Comparison of ENCODE assay signal across 20 cellular contexts in genomic region chr10:14527915-14528314, GRCh38.
DNase-seq lines count a peak whose midpoint lies in the region; ATAC-seq and TF ChIP-seq lines count a peak whose summit lies in the region.
"Had no signal": no experiment of that assay in that cellular context is flagged by ENCODE, and none has a peak within 500 bp of the region (broad histone marks: within the 10 kb centered on the region; RNA-seq: fewer than 3 reads in every experiment).

No MANE protein-coding gene starts in this region.

- CTCF ChIA-PET in activated CD4-positive, alpha-beta T cell treated with anti-CD3 and anti-CD28 coated beads for 36 hours (lab: Charles Lee), result interaction anchor here (1.3 to 1.6 kb wide), 2 partner anchors 10 to 15 kb away, joined by 5 to 12 read pairs; no protein-coding TSS in a partner anchor
- CTCF ChIA-PET in CD8-positive, alpha-beta T cell (lab: Charles Lee), result interaction anchor here (0.7 to 1.6 kb wide), 3 partner anchors 11 to 65 kb away, joined by 3 to 8 read pairs (median 4); no protein-coding TSS in a partner anchor
- CTCF ChIA-PET in activated CD8-positive, alpha-beta T cell treated with anti-CD3 and anti-CD28 coated beads, Interleukin-2, amount 10 ng/mL, durations not matched to agents 7 days and 5 days (lab: Charles Lee), result interaction anchor here (0.6 to 1.9 kb wide), 7 partner anchors 9 to 728 kb away, joined by 3 to 26 read pairs (median 4); no protein-coding TSS in a partner anchor
- CTCF ChIA-PET in naive thymus-derived CD4-positive, alpha-beta T cell (lab: Charles Lee), result interaction anchor here (1.0 to 1.4 kb wide), 3 partner anchors 13 to 295 kb away, joined by 3 to 6 read pairs (median 4); no protein-coding TSS in a partner anchor

- POLR2A ChIA-PET in activated CD4-positive, alpha-beta T cell treated with anti-CD3 and anti-CD28 coated beads for 36 hours (lab: Charles Lee), result interaction anchor here (0.6 to 1.2 kb wide), 3 partner anchors 137 to 343 kb away, joined by 5 to 9 read pairs (median 7); no protein-coding TSS in a partner anchor
- POLR2A ChIA-PET in CD8-positive, alpha-beta T cell (lab: Charles Lee), result interaction anchor here (1.4 kb wide), 1 partner anchor 25 kb away, joined by 4 read pairs; no protein-coding TSS in a partner anchor
- POLR2A ChIA-PET in activated CD8-positive, alpha-beta T cell treated with anti-CD3 and anti-CD28 coated beads, Interleukin-2, amount 10 ng/mL, durations not matched to agents 7 days and 5 days (lab: Charles Lee), result interaction anchor here (1.3 kb wide), 1 partner anchor 70 kb away, joined by 4 read pairs; no protein-coding TSS in a partner anchor
- POLR2A ChIA-PET in naive thymus-derived CD4-positive, alpha-beta T cell (lab: Charles Lee), result interaction anchor here (1.2 to 1.9 kb wide), 2 partner anchors 42 to 51 kb away, joined by 3 to 7 read pairs; no protein-coding TSS in a partner anchor

- no peak overlapping the region for H3K27ac ChIP-seq in CD8-positive, alpha-beta T cell (ENCODE audit: low read depth, low read length)
- no peak overlapping the region for H3K27ac ChIP-seq in naive thymus-derived CD4-positive, alpha-beta T cell (ENCODE audit: low read depth, low read length)
- H3K27ac ChIP-seq in left lung, result no peak overlapping the region
- H3K27ac ChIP-seq: epithelial cell of prostate, psoas muscle had no signal

- H3K9me3 Mint-ChIP-seq in activated CD4-positive, alpha-beta T cell treated with anti-CD3 and anti-CD28 coated beads for 36 hours (ENCODE audit: low read depth), result no peaks in the 10 kb centered on the region
- H3K9me3 Mint-ChIP-seq in CD8-positive, alpha-beta T cell, result no peaks in the 10 kb centered on the region
- H3K9me3 Mint-ChIP-seq in activated CD8-positive, alpha-beta T cell treated with anti-CD3 and anti-CD28 coated beads, Interleukin-2, amount 10 ng/mL, durations not matched to agents 7 days and 5 days (ENCODE audit: insufficient read depth), result no peaks in the 10 kb centered on the region
- H3K9me3 Mint-ChIP-seq in naive thymus-derived CD4-positive, alpha-beta T cell, result no peaks in the 10 kb centered on the region
- H3K9me3 Mint-ChIP-seq: type B pancreatic cell had no signal

- TF ChIP-seq CTCF in CD8-positive, alpha-beta T cell (IDR thresholded peaks at IDR 0.05), result no peak
- TF ChIP-seq CTCF in left lung (IDR thresholded peaks at IDR 0.05), result no peak

- H3K4me1 ChIP-seq in CD8-positive, alpha-beta T cell (ENCODE audit: insufficient read depth, low read length), result peaks cover 57% of the 10 kb centered on the region
- H3K4me1 ChIP-seq in naive thymus-derived CD4-positive, alpha-beta T cell (ENCODE audit: control insufficient read depth in 2 of 2, insufficient read depth in 2 of 2, low read length in 2 of 2), result peaks cover 33 to 38% of the 10 kb centered on the region in 2 donors
- H3K4me1 ChIP-seq in left lung, result peaks cover 0 to 3% of the 10 kb centered on the region in 2 donors
- H3K4me1 ChIP-seq: psoas muscle had no signal

- H3K27ac Mint-ChIP-seq in activated CD4-positive, alpha-beta T cell treated with anti-CD3 and anti-CD28 coated beads for 36 hours, result peak overlapping the region; percentile 29
- peak overlapping the region; percentile 22 for H3K27ac Mint-ChIP-seq in CD8-positive, alpha-beta T cell
- peak overlapping the region; percentile 56 for H3K27ac Mint-ChIP-seq in activated CD8-positive, alpha-beta T cell treated with anti-CD3 and anti-CD28 coated beads, Interleukin-2, amount 10 ng/mL, durations not matched to agents 7 days and 5 days
- H3K27ac Mint-ChIP-seq in naive thymus-derived CD4-positive, alpha-beta T cell, result peak overlapping the region; percentile 15 to 79 (median 58)
- H3K27ac Mint-ChIP-seq: B cell, type B pancreatic cell had no signal

- intact Hi-C loops in activated CD4-positive, alpha-beta T cell treated with anti-CD3 and anti-CD28 coated beads for 36 hours (cut with DNase I, micrococcal nuclease), result loop anchor here (1.0 to 5.0 kb wide), 3 partner anchors 20 to 44 kb away; no protein-coding TSS in a partner anchor
- intact Hi-C loops in CD8-positive, alpha-beta T cell (cut with DNase I, micrococcal nuclease), result loop anchor here in 1 of 2 experiments (2.0 kb wide), 1 partner anchor 15 kb away; no protein-coding TSS in a partner anchor
- intact Hi-C loops in naive thymus-derived CD4-positive, alpha-beta T cell (cut with micrococcal nuclease), result loop anchor here in 1 of 2 donors (2.0 kb wide), 1 partner anchor 21 kb away; no protein-coding TSS in a partner anchor
- intact Hi-C loops in left lung (cut with DNase I), result no loop called here

- peaks cover 61% of the 10 kb centered on the region for H3K36me3 Mint-ChIP-seq in activated CD4-positive, alpha-beta T cell treated with anti-CD3 and anti-CD28 coated beads for 36 hours (ENCODE audit: low read depth)
- H3K36me3 Mint-ChIP-seq in CD8-positive, alpha-beta T cell, result peaks cover 74% of the 10 kb centered on the region
- peaks cover 66% of the 10 kb centered on the region for H3K36me3 Mint-ChIP-seq in activated CD8-positive, alpha-beta T cell treated with anti-CD3 and anti-CD28 coated beads, Interleukin-2, amount 10 ng/mL, durations not matched to agents 7 days and 5 days (ENCODE audit: low read depth)
- H3K36me3 Mint-ChIP-seq in naive thymus-derived CD4-positive, alpha-beta T cell, result peaks cover 5 to 47% (median 40%) of the 10 kb centered on the region in 5 donors

- H3K4me3 Mint-ChIP-seq in activated CD4-positive, alpha-beta T cell treated with anti-CD3 and anti-CD28 coated beads for 36 hours, result no peak overlapping the region
- H3K4me3 Mint-ChIP-seq in CD8-positive, alpha-beta T cell, result peak overlapping the region; percentile 42
- peak overlapping the region; percentile 16 for H3K4me3 Mint-ChIP-seq in activated CD8-positive, alpha-beta T cell treated with anti-CD3 and anti-CD28 coated beads, Interleukin-2, amount 10 ng/mL, durations not matched to agents 7 days and 5 days
- H3K4me3 Mint-ChIP-seq in naive thymus-derived CD4-positive, alpha-beta T cell, result peak overlapping the region in 7 of 10 donors; percentile 55 to 79 (median 65)
- H3K4me3 Mint-ChIP-seq: B cell, type B pancreatic cell had no signal

- peaks cover 87% of the 10 kb centered on the region for H3K4me1 Mint-ChIP-seq in activated CD4-positive, alpha-beta T cell treated with anti-CD3 and anti-CD28 coated beads for 36 hours
- H3K4me1 Mint-ChIP-seq in CD8-positive, alpha-beta T cell (ENCODE audit: low read depth), result peaks cover 85% of the 10 kb centered on the region
- H3K4me1 Mint-ChIP-seq in activated CD8-positive, alpha-beta T cell treated with anti-CD3 and anti-CD28 coated beads, Interleukin-2, amount 10 ng/mL, durations not matched to agents 7 days and 5 days (ENCODE audit: low read depth), result peaks cover 85% of the 10 kb centered on the region
- H3K4me1 Mint-ChIP-seq in naive thymus-derived CD4-positive, alpha-beta T cell, result peaks cover 54 to 91% (median 82%) of the 10 kb centered on the region in 7 donors

- no peaks in the 10 kb centered on the region for H3K27me3 Mint-ChIP-seq in activated CD4-positive, alpha-beta T cell treated with anti-CD3 and anti-CD28 coated beads for 36 hours
- no peaks in the 10 kb centered on the region for H3K27me3 Mint-ChIP-seq in CD8-positive, alpha-beta T cell (ENCODE audit: low read depth)
- no peaks in the 10 kb centered on the region for H3K27me3 Mint-ChIP-seq in activated CD8-positive, alpha-beta T cell treated with anti-CD3 and anti-CD28 coated beads, Interleukin-2, amount 10 ng/mL, durations not matched to agents 7 days and 5 days (ENCODE audit: low read depth)
- no peaks in the 10 kb centered on the region for H3K27me3 Mint-ChIP-seq in naive thymus-derived CD4-positive, alpha-beta T cell
- H3K27me3 Mint-ChIP-seq: B cell, type B pancreatic cell had no signal

- no peak for DNase-seq in activated CD4-positive, alpha-beta T cell treated with anti-CD3 and anti-CD28 coated beads for 36 hours
- DNase-seq in activated CD4-positive, alpha-beta T cell treated with anti-CD3 and anti-CD28 coated beads, Interleukin-2, amount 50 U/mL, for 48 hours, result no peak
- no peak for DNase-seq in CD8-positive, alpha-beta T cell
- DNase-seq in activated CD8-positive, alpha-beta T cell treated with anti-CD3 and anti-CD28 coated beads, Interleukin-2, amount 10 ng/mL, durations not matched to agents 7 days and 5 days, result no peak
- DNase-seq in naive thymus-derived CD4-positive, alpha-beta T cell, result no peak
- DNase-seq in NCI-H82 treated with DMSO at 0.1 percent for 48 hours (lab: John Stamatoyannopoulos, UW; ENCODE audit: unreplicated experiment), result no peak
- no peak for DNase-seq in GOT3 (lab: John Stamatoyannopoulos, UW)
- DNase-seq in left lung, result no peak
- DNase-seq: activated CD4-positive, alpha-beta T cell treated with anti-CD3 and anti-CD28 coated beads for 1 hour; Kasumi-1; NCI-H1694; NCI-H2171; NCI-H524; psoas muscle; SHP77 treated with DMSO at 0.1 percent for 48 hours; SW 1271 had no signal

- ATAC-seq in activated CD4-positive, alpha-beta T cell treated with anti-CD3 and anti-CD28 coated beads for 36 hours, result no peak
- ATAC-seq in CD8-positive, alpha-beta T cell, result no peak
- no peak for ATAC-seq in activated CD8-positive, alpha-beta T cell treated with anti-CD3 and anti-CD28 coated beads, Interleukin-2, amount 10 ng/mL, durations not matched to agents 7 days and 5 days
- ATAC-seq in naive thymus-derived CD4-positive, alpha-beta T cell, result no peak
- ATAC-seq in left lung, result no peak
- ATAC-seq: HepG2, psoas muscle had no signal

- no peak overlapping the region for H3K4me3 ChIP-seq in CD8-positive, alpha-beta T cell (ENCODE audit: low read depth, low read length)
- H3K4me3 ChIP-seq in naive thymus-derived CD4-positive, alpha-beta T cell (ENCODE audit: low read length), result no peak overlapping the region
- no peak overlapping the region for H3K4me3 ChIP-seq in left lung
- H3K4me3 ChIP-seq: psoas muscle had no signal

- H3K9me3 ChIP-seq in CD8-positive, alpha-beta T cell (ENCODE audit: low read length), result no peaks in the 10 kb centered on the region
- H3K9me3 ChIP-seq in naive thymus-derived CD4-positive, alpha-beta T cell (ENCODE audit: control insufficient read depth in 2 of 3, low read length in 3 of 3), result no peaks in the 10 kb centered on the region
- H3K9me3 ChIP-seq in left lung, result no peaks in the 10 kb centered on the region
- H3K9me3 ChIP-seq: psoas muscle had no signal

- no peaks in the 10 kb centered on the region for H3K27me3 ChIP-seq in CD8-positive, alpha-beta T cell (ENCODE audit: insufficient read depth, low read length)
- H3K27me3 ChIP-seq in naive thymus-derived CD4-positive, alpha-beta T cell (ENCODE audit: control insufficient read depth in 2 of 2, insufficient read depth in 2 of 2, low read length in 2 of 2), result no peaks in the 10 kb centered on the region
- H3K27me3 ChIP-seq in left lung, result no peaks in the 10 kb centered on the region

- H3K36me3 ChIP-seq in CD8-positive, alpha-beta T cell (ENCODE audit: insufficient read depth, low read length), result peaks cover 38% of the 10 kb centered on the region
- H3K36me3 ChIP-seq in naive thymus-derived CD4-positive, alpha-beta T cell (ENCODE audit: control insufficient read depth in 2 of 3, insufficient read depth in 3 of 3, low read length in 3 of 3), result peaks cover 10 to 49% (median 11%) of the 10 kb centered on the region in 3 experiments
- peaks cover 0 to 51% of the 10 kb centered on the region in 2 donors for H3K36me3 ChIP-seq in left lung

Comparison
In these comparisons a context has a peak if more than half of its experiments do, and no peak if none do; other contexts are left out.
1. intact Hi-C loops: an anchor here in activated CD4-positive, alpha-beta T cell treated with anti-CD3 and anti-CD28 coated beads for 36 hours (1.0 to 5.0 kb wide); none called in left lung.